In genomic region chr4:110196871-110197420, GRCh38 we compare ENCODE assay signal across 8 cellular contexts. TPM values are rescaled to one million over a fixed set of nuclear protein-coding genes. Genes with fewer than 3 reads are reported as not detected.
DNase-seq lines count a peak whose midpoint lies in the region; ATAC-seq and TF ChIP-seq lines count a peak whose summit lies in the region.

No MANE protein-coding gene starts in this region.

- H3K4me3 ChIP-seq in GM06990 (replicated peaks; ENCODE audit: low read depth, low read length) (peak overlapping the region; percentile 80), GM23338 (peak overlapping the region; percentile 96), MG63 (peak overlapping the region; percentile 64)

- H3K4me1 ChIP-seq in GM23338 (ENCODE audit: insufficient read depth), result peaks cover 53% of the 10 kb centered on the region

- H3K36me3 Mint-ChIP-seq in GM23338 (ENCODE audit: low read depth), result peaks cover 35% of the 10 kb centered on the region

- H3K27me3 ChIP-seq in GM06990 (replicated peaks; ENCODE audit: control insufficient read depth, insufficient read depth, low read length) (no peaks in the 10 kb centered on the region), GM23338 (ENCODE audit: insufficient read depth) (no peaks in the 10 kb centered on the region), MG63 (no peaks in the 10 kb centered on the region)

- H3K9me2 ChIP-seq in GM23338 (ENCODE audit: insufficient read depth), result no peaks in the 10 kb centered on the region

- H3F3A ChIP-seq in GM23338 (replicated peaks; ENCODE audit: low read depth), result 0 out of 2 replicates have a peak, but pooled peaks cover 16% of the 10 kb centered on the region

- peak overlapping the region; percentile 35; the same call in 1 of the 2 replicates for H2AFZ ChIP-seq in GM23338

- H3K79me2 ChIP-seq in GM23338 (replicated peaks; ENCODE audit: insufficient read depth), result peaks cover 60% of the 10 kb centered on the region

- H3K27ac ChIP-seq in GM23338 (ENCODE audit: low read depth) (peak overlapping the region; percentile 97), cingulate gyrus (ENCODE audit: low read depth, low read length) (peak overlapping the region; percentile 72)

- ATAC-seq in GM23338, result peak; percentile 24; the same call in 2 of the 3 replicates
- peak; percentile 44 for ATAC-seq in left lobe of liver
- no peak for ATAC-seq in GM18858 (IDR thresholded peaks at IDR 0.05; ENCODE audit: unreplicated experiment)

- H3K4me3 Mint-ChIP-seq in GM23338, result peak overlapping the region; percentile 96

- peaks cover 47% of the 10 kb centered on the region for H3K4me1 Mint-ChIP-seq in GM23338

- DNase-seq in GM06990 (ENCODE audit: extremely low read depth, insufficient read length) (peak; percentile 79), GM23338 (ENCODE audit: low spot score) (peak; percentile 79), MG63 (no peak), left lobe of liver (ENCODE audit: low spot score) (peak; percentile 66)
- DNase-seq in activated CD4-positive, alpha-beta T cell treated with anti-CD3 and anti-CD28 coated beads for 24 hours (ENCODE audit: low read depth in 2 of 2), result peak; percentile 35 to 38
- DNase-seq in stimulated activated CD4-positive, alpha-beta T cell treated with anti-CD3 and anti-CD28 coated beads, Interleukin-2, amount 100 ng/mL, for 4 hours (ENCODE audit: low read depth), result peak; percentile 43

- no peaks in the 10 kb centered on the region for H3K9me3 ChIP-seq in MG63

- H3K36me3 ChIP-seq in GM06990 (ENCODE audit: control insufficient read depth, insufficient read depth, low read length) (no peaks in the 10 kb centered on the region), GM23338 (ENCODE audit: insufficient read depth) (no peaks in the 10 kb centered on the region), MG63 (no peaks in the 10 kb centered on the region)

- H3K4me2 ChIP-seq in GM23338, result peak overlapping the region; percentile 88

- H3K9me3 Mint-ChIP-seq in GM23338, result peaks cover 2% of the 10 kb centered on the region; the same call in 2 of the 3 replicates

- TF ChIP-seq CTCF in GM06990 (IDR thresholded peaks at IDR 0.05; ENCODE audit: insufficient read depth, low read length, poor library complexity, severe bottlenecking), result no peak
- TF ChIP-seq CTCF in GM23338 (conservative IDR thresholded peaks at IDR 0.05; ENCODE audit: low read depth in 2 of 2), result no peak

- H3K27me3 Mint-ChIP-seq in GM23338 (ENCODE audit: insufficient read depth, low read depth, poor library complexity), result peaks cover 12% of the 10 kb centered on the region

- H3K27ac Mint-ChIP-seq in GM23338, result peak overlapping the region; percentile 97

- H4K20me1 ChIP-seq in GM23338 (replicated peaks; ENCODE audit: insufficient read depth), result 0 out of 2 replicates have a peak, but pooled peaks cover 3% of the 10 kb centered on the region

TF ChIP-seq in GM23338, 12 proteins besides CTCF, POLR2A, EP300 and RAD21:
- TF ChIP-seq POLR2AphosphoS5 (IDR thresholded peaks at IDR 0.05; ENCODE audit: low read depth), result no peak
- TF ChIP-seq ZNF114 (CRISPR knock-in tag; IDR thresholded peaks at IDR 0.05), result no peak
TF ChIP-seq in GM23338: peak in this region for 0.

RNA-seq across cellular contexts. Expression of gene ELOVL6, which starts 1.5 kb away (rescaled TPM):
- total RNA-seq in GM23338 (2014; rRNA removed; shearing (Covaris generic)), result 84.6 and 89.5 TPM in 2 replicates
- polyA plus RNA-seq in GM23338 (2016; fragmentation: Nextera tagmentation; extraction: Ambion mirVana), result 74.5 and 82.7 TPM in 2 replicates
- 11.7 and 12.9 TPM in 2 replicates for total RNA-seq in MG63 (2014; rRNA removed; shearing (Covaris generic); ENCODE audit: low replicate concordance)
- total RNA-seq in left lobe of liver, result 35.0 TPM
